ENCODE assay signal across 14 cellular contexts in genomic region chr13:40779049-40779448, GRCh38. TPM values are rescaled to one million over a fixed set of nuclear protein-coding genes. Genes with fewer than 3 reads are reported as not detected.
DNase-seq lines count a peak whose midpoint lies in the region; ATAC-seq, FAIRE-seq and TF ChIP-seq lines count a peak whose summit lies in the region.
"Had no signal": no experiment of that assay in that cellular context is flagged by ENCODE, and none has a peak within 500 bp of the region (broad histone marks: within the 10 kb centered on the region; RNA-seq: fewer than 3 reads in every experiment).

No MANE protein-coding gene starts in this region.

- H3K4me2 ChIP-seq in HepG2 (ENCODE audit: low read depth, low read length) (peak overlapping the region; percentile 41; the same call in 1 of the 2 replicates), SU-DHL-6 (ENCODE audit: low read depth, low read length, poor library complexity, severe bottlenecking) (no peak overlapping the region)

- no peaks in the 10 kb centered on the region for H3K9me3 ChIP-seq in HepG2 (ENCODE audit: low read length)
- H3K9me3 ChIP-seq in right lobe of liver, result no peaks in the 10 kb centered on the region
- no peaks in the 10 kb centered on the region for H3K9me3 ChIP-seq in SU-DHL-6 (ENCODE audit: insufficient read depth, low read length)
- H3K9me3 ChIP-seq: thoracic aorta had no signal

- H3K9ac ChIP-seq in HepG2 (ENCODE audit: insufficient read depth, low read depth, low read length) (no peak overlapping the region), SU-DHL-6 (ENCODE audit: low read length) (no peak overlapping the region)

- TF ChIP-seq EP300 in HepG2 (IDR thresholded peaks at IDR 0.05; ENCODE audit: low read depth in 2 of 2, low read length in 2 of 2), result no peak
- no peak for TF ChIP-seq EP300 in HepG2 (CRISPR knock-in tag; IDR thresholded peaks at IDR 0.05; ENCODE audit: borderline replicate concordance)

- no peak overlapping the region for H3K27ac ChIP-seq in HepG2 (ENCODE audit: extremely low read length, insufficient read depth, low read length)
- no peak overlapping the region for H3K27ac ChIP-seq in right lobe of liver
- no peak overlapping the region for H3K27ac ChIP-seq in SU-DHL-6 (ENCODE audit: low read depth, low read length)
- H3K27ac ChIP-seq: thoracic aorta had no signal

- H4K20me1 ChIP-seq in HepG2 (ENCODE audit: insufficient read depth, low read length) (no peaks in the 10 kb centered on the region), SU-DHL-6 (ENCODE audit: low read depth, low read length) (no peaks in the 10 kb centered on the region)

- no peak for TF ChIP-seq CTCF in HepG2 (CRISPR knock-in tag; IDR thresholded peaks at IDR 0.05)
- no peak for TF ChIP-seq CTCF in right lobe of liver (IDR thresholded peaks at IDR 0.05)
- no peak for TF ChIP-seq CTCF in SU-DHL-6 (IDR thresholded peaks at IDR 0.05; ENCODE audit: insufficient read depth, low read length, poor library complexity, severe bottlenecking)

- in situ Hi-C loops in HepG2 (cut with HindIII; ENCODE audit: extremely low pct_ligation_motif_present, low pct_unique_long_range_greater_than_20kb), result loop anchor here (10.0 kb wide), 1 partner anchor 244 kb away; no protein-coding TSS in a partner anchor

- H3K36me3 ChIP-seq in HepG2 (replicated peaks in 1 of 2; ENCODE audit: control insufficient read depth in 1 of 2, insufficient read depth in 2 of 2, low read length in 2 of 2) (no peaks in the 10 kb centered on the region), right lobe of liver (no peaks in the 10 kb centered on the region), SU-DHL-6 (ENCODE audit: low read length) (no peaks in the 10 kb centered on the region)
- H3K36me3 ChIP-seq: thoracic aorta had no signal

- H3K79me2 ChIP-seq in HepG2 (ENCODE audit: insufficient read depth, low read length), result no peaks in the 10 kb centered on the region
- H3K79me2 ChIP-seq in SU-DHL-6 (ENCODE audit: insufficient read depth, low read length), result no peaks in the 10 kb centered on the region

- CTCF ChIA-PET in HepG2 (lab: Yijun Ruan, JAX; ENCODE audit: low intra/inter-chr PET ratio, low total read pairs), result no interaction called here

- no peaks in the 10 kb centered on the region for H3K9me2 ChIP-seq in SU-DHL-6 (replicated peaks; ENCODE audit: insufficient read depth, low read length)

- ATAC-seq in HepG2, result no peak
- ATAC-seq in right lobe of liver, result no peak
- ATAC-seq in GM19467 (IDR thresholded peaks at IDR 0.05; ENCODE audit: unreplicated experiment), result no peak
- ATAC-seq: left ventricle myocardium superior had no signal

- intact Hi-C loops in HepG2 (cut with micrococcal nuclease; ENCODE audit: unreplicated experiment), result no loop called here
- intact Hi-C loops in right lobe of liver (cut with DNase I), result no loop called here

- DNase-seq in HepG2 (ENCODE audit: low spot score) (no peak), right lobe of liver (no peak), iPS-NIHi7 (ENCODE audit: extremely low spot score) (peak; percentile 22), CD1c-positive myeloid dendritic cell (ENCODE audit: extremely low spot score) (no peak)
- DNase-seq in activated CD4-positive, CD25-positive, alpha-beta regulatory T cell treated with anti-CD3 and anti-CD28 coated beads, Interleukin-2, amount 50 U/mL, for 72 hours, result no peak
- DNase-seq: activated effector memory CD4-positive, alpha-beta T cell treated with Interleukin-2 at 50 U/mL for 16 hours; left ventricle myocardium superior; NCI-H2107; NCI-H510A treated with DMSO at 0.1 percent for 48 hours; occipital lobe; retina had no signal

- H2AFZ ChIP-seq in HepG2 (ENCODE audit: low read length) (peak overlapping the region; percentile 34), SU-DHL-6 (ENCODE audit: low read depth, low read length, severe bottlenecking) (peak overlapping the region; percentile 35)

- no TSS peak for BruUV-seq in HepG2 (replicated peaks; lab: Mats Ljungman, UMichigan)

- POLR2A ChIA-PET in HepG2 (lab: Yijun Ruan, JAX), result interaction anchor here (1.1 to 1.3 kb wide), 2 partner anchors 8 to 9 kb away, joined by 3 to 4 read pairs; no protein-coding TSS in a partner anchor

- 10% methylated on average over 4 of the region's 4 CpGs for WGBS in HepG2 (ENCODE audit: low lambda C conversion rate)
- 49% methylated on average over 4 of the region's 4 CpGs for WGBS in right lobe of liver (ENCODE audit: insufficient coverage, low coverage, low lambda C conversion rate, missing lambda C conversion rate)

- peaks cover 65% of the 10 kb centered on the region for H3K4me1 ChIP-seq in HepG2 (ENCODE audit: insufficient read depth, low read length)
- H3K4me1 ChIP-seq in right lobe of liver, result peaks cover 0 to 22% (median 2%) of the 10 kb centered on the region in 4 donors

- H3F3A ChIP-seq in SU-DHL-6 (ENCODE audit: insufficient read depth), result peaks cover 29% of the 10 kb centered on the region; the same call in 1 of the 2 replicates

- H3K27me3 ChIP-seq in HepG2 (ENCODE audit: control insufficient read depth in 1 of 2, insufficient read depth in 2 of 2, low read length in 2 of 2) (no peaks in the 10 kb centered on the region), right lobe of liver (no peaks in the 10 kb centered on the region), SU-DHL-6 (ENCODE audit: low read length) (no peaks in the 10 kb centered on the region)

- TF ChIP-seq POLR2A in HepG2 (IDR thresholded peaks at IDR 0.05; ENCODE audit: insufficient read depth in 1 of 2, low read depth in 2 of 2, low read length in 2 of 2) (no peak), right lobe of liver (IDR thresholded peaks at IDR 0.05) (no peak)

- H3K4me3 ChIP-seq in HepG2 (replicated peaks in 1 of 3; ENCODE audit: insufficient read depth in 1 of 3, low read depth in 2 of 3, low read length in 3 of 3) (no peak overlapping the region), right lobe of liver (no peak overlapping the region), SU-DHL-6 (ENCODE audit: insufficient read depth, low read length, poor library complexity, severe bottlenecking) (no peak overlapping the region)
- H3K4me3 ChIP-seq: thoracic aorta had no signal

- FAIRE-seq in HepG2 (lab: Jason Lieb, UNC), result no peak

- no peak for TF ChIP-seq RAD21 in HepG2 (CRISPR knock-in tag; IDR thresholded peaks at IDR 0.05)

RNA-seq across cellular contexts. Expression of gene MRPS31, which starts 8.1 kb away (rescaled TPM):
- total RNA-seq in HepG2 (2016; rRNA removed; fragmentation: Illumina TruSeq; extraction: Trizol), result 34.1 and 43.5 TPM in 2 replicates
- 16.8 and 19.4 TPM in 2 replicates for total RNA-seq in HepG2 (2016; cell fraction: cytosol; rRNA removed; fragmentation: Illumina TruSeq; extraction: Trizol; ENCODE audit: low read depth)
- total RNA-seq in HepG2 (2016; cell fraction: insoluble cytoplasmic fraction; rRNA removed; fragmentation: Illumina TruSeq; extraction: Trizol), result 33.0 and 40.4 TPM in 2 replicates
- 18.7 and 19.6 TPM in 2 replicates for total RNA-seq in HepG2 (2016; cell fraction: membrane; rRNA removed; fragmentation: Illumina TruSeq; extraction: Trizol)
- 23.7 and 27.9 TPM in 2 replicates for total RNA-seq in HepG2 (2016; cell fraction: nucleus; rRNA removed; fragmentation: Illumina TruSeq; extraction: Trizol)
- 20.4 and 23.7 TPM in 2 replicates for polyA plus RNA-seq in HepG2 (2011; rRNA removed)
- 11.8 and 14.3 TPM in 2 replicates for polyA plus RNA-seq in HepG2 (2011; cell fraction: cytosol; rRNA removed)
- polyA plus RNA-seq in HepG2 (2011; cell fraction: nucleus; rRNA removed), result 13.6 and 19.3 TPM in 2 replicates
- 20.1 and 23.9 TPM in 2 replicates for polyA plus RNA-seq in HepG2 (2012)
- 15.7 and 16.2 TPM in 2 replicates for polyA plus RNA-seq in HepG2 (2016; cell fraction: cytosol; fragmentation: Illumina TruSeq; extraction: Trizol; ENCODE audit: low read depth)
- 41.7 and 42.1 TPM in 2 replicates for polyA plus RNA-seq in HepG2 (2016; cell fraction: insoluble cytoplasmic fraction; fragmentation: Illumina TruSeq; extraction: Trizol; ENCODE audit: low read depth)
- polyA plus RNA-seq in HepG2 (2016; cell fraction: membrane; fragmentation: Illumina TruSeq; extraction: Trizol; ENCODE audit: low read depth), result 14.6 and 14.8 TPM in 2 replicates
- polyA plus RNA-seq in HepG2 (2016; cell fraction: nucleus; fragmentation: Illumina TruSeq; extraction: Trizol; ENCODE audit: insufficient read depth, low read depth), result 33.3 and 34.6 TPM in 2 replicates
- polyA minus RNA-seq in HepG2 (2011; rRNA and poly(A)+ RNA removed; ENCODE audit: low replicate concordance), result 4.6 and 5.6 TPM in 2 replicates
- polyA minus RNA-seq in HepG2 (2011; cell fraction: cytosol; rRNA and poly(A)+ RNA removed), result 6.1 and 9.2 TPM in 2 replicates
- 23.2 and 39.9 TPM in 2 replicates for polyA minus RNA-seq in HepG2 (2011; cell fraction: nucleus; rRNA and poly(A)+ RNA removed)
- total RNA-seq in right lobe of liver, result 10 to 100 TPM; 13.6 to 24.3 (median 20.0) TPM

RNA-seq across cellular contexts. Expression of gene SLC25A15, which starts 10.4 kb away (rescaled TPM):
- 39.1 and 47.6 TPM in 2 replicates for total RNA-seq in HepG2 (2016; rRNA removed; fragmentation: Illumina TruSeq; extraction: Trizol)
- 22.0 and 24.4 TPM in 2 replicates for total RNA-seq in HepG2 (2016; cell fraction: cytosol; rRNA removed; fragmentation: Illumina TruSeq; extraction: Trizol; ENCODE audit: low read depth)
- 42.6 and 49.3 TPM in 2 replicates for total RNA-seq in HepG2 (2016; cell fraction: insoluble cytoplasmic fraction; rRNA removed; fragmentation: Illumina TruSeq; extraction: Trizol)
- 48.8 and 50.6 TPM in 2 replicates for total RNA-seq in HepG2 (2016; cell fraction: membrane; rRNA removed; fragmentation: Illumina TruSeq; extraction: Trizol)
- total RNA-seq in HepG2 (2016; cell fraction: nucleus; rRNA removed; fragmentation: Illumina TruSeq; extraction: Trizol), result 23.6 and 26.4 TPM in 2 replicates
- polyA plus RNA-seq in HepG2 (2011; rRNA removed), result 16.7 and 17.3 TPM in 2 replicates
- 18.4 TPM in 2 replicates for polyA plus RNA-seq in HepG2 (2011; cell fraction: cytosol; rRNA removed)
- polyA plus RNA-seq in HepG2 (2011; cell fraction: nucleus; rRNA removed), result 13.4 and 16.0 TPM in 2 replicates
- 15.2 and 20.8 TPM in 2 replicates for polyA plus RNA-seq in HepG2 (2012)
- 16.9 and 21.3 TPM in 2 replicates for polyA plus RNA-seq in HepG2 (2016; cell fraction: cytosol; fragmentation: Illumina TruSeq; extraction: Trizol; ENCODE audit: low read depth)
- polyA plus RNA-seq in HepG2 (2016; cell fraction: insoluble cytoplasmic fraction; fragmentation: Illumina TruSeq; extraction: Trizol; ENCODE audit: low read depth), result 29.3 and 33.6 TPM in 2 replicates
- 26.5 and 28.3 TPM in 2 replicates for polyA plus RNA-seq in HepG2 (2016; cell fraction: membrane; fragmentation: Illumina TruSeq; extraction: Trizol; ENCODE audit: low read depth)
- 21.7 and 25.2 TPM in 2 replicates for polyA plus RNA-seq in HepG2 (2016; cell fraction: nucleus; fragmentation: Illumina TruSeq; extraction: Trizol; ENCODE audit: insufficient read depth, low read depth)
- 51.4 and 76.4 TPM in 2 replicates for polyA minus RNA-seq in HepG2 (2011; rRNA and poly(A)+ RNA removed; ENCODE audit: low replicate concordance)
- polyA minus RNA-seq in HepG2 (2011; cell fraction: cytosol; rRNA and poly(A)+ RNA removed), result 18.8 and 20.9 TPM in 2 replicates
- 15.6 and 18.8 TPM in 2 replicates for polyA minus RNA-seq in HepG2 (2011; cell fraction: nucleus; rRNA and poly(A)+ RNA removed)
- total RNA-seq in right lobe of liver, result 100 to 1,000 TPM in 1 of 6 experiments, 10 to 100 TPM in 5; 28.0 to 168 (median 79.9) TPM
